ENCODE assay signal across 19 cellular contexts in genomic region chr3:33167284-33167683, GRCh38. TPM values are rescaled to one million over a fixed set of nuclear protein-coding genes. Genes with fewer than 3 reads are reported as not detected.
DNase-seq lines count a peak whose midpoint lies in the region; ATAC-seq and TF ChIP-seq lines count a peak whose summit lies in the region.
"Had no signal": no experiment of that assay in that cellular context is flagged by ENCODE, and none has a peak within 500 bp of the region (broad histone marks: within the 10 kb centered on the region; RNA-seq: fewer than 3 reads in every experiment).

No MANE protein-coding gene starts in this region.

- H3K9me3 ChIP-seq in MM.1S (replicated peaks; ENCODE audit: insufficient read depth, low read length) (no peaks in the 10 kb centered on the region), hepatocyte (ENCODE audit: low read depth) (no peaks in the 10 kb centered on the region), tibial artery (no peaks in the 10 kb centered on the region)
- H3K9me3 ChIP-seq: SJSA1 had no signal

- no peaks in the 10 kb centered on the region for H3K27me3 ChIP-seq in GM23338 (ENCODE audit: insufficient read depth)
- no peaks in the 10 kb centered on the region for H3K27me3 ChIP-seq in MM.1S (replicated peaks; ENCODE audit: insufficient read depth, low read length)
- no peaks in the 10 kb centered on the region for H3K27me3 ChIP-seq in hepatocyte
- no peaks in the 10 kb centered on the region for H3K27me3 ChIP-seq in tibial artery
- H3K27me3 ChIP-seq: SJSA1 had no signal

- no peaks in the 10 kb centered on the region for H3K9me3 Mint-ChIP-seq in GM23338
- H3K9me3 Mint-ChIP-seq: CD14-positive monocyte, HFFc6 had no signal

- no peaks in the 10 kb centered on the region for H3K4me1 Mint-ChIP-seq in GM23338

- H3K27me3 Mint-ChIP-seq in GM23338 (ENCODE audit: insufficient read depth, low read depth, poor library complexity), result no peaks in the 10 kb centered on the region

- ATAC-seq in GM23338, result no peak
- ATAC-seq: Panc1 had no signal

- H3F3A ChIP-seq in GM23338 (replicated peaks; ENCODE audit: low read depth) (no peaks in the 10 kb centered on the region), MM.1S (ENCODE audit: insufficient read depth, low read length) (no peaks in the 10 kb centered on the region)

- intact Hi-C loops in tibial artery (cut with DNase I; ENCODE audit: low total_unique reads), result no loop called here

- no peak overlapping the region for H3K9ac ChIP-seq in MM.1S (ENCODE audit: low read length)

- WGBS in hepatocyte (ENCODE audit: low lambda C conversion rate, missing lambda C conversion rate), result 80% methylated on average over 3 of the region's 3 CpGs

- H3K79me2 ChIP-seq in GM23338 (replicated peaks; ENCODE audit: insufficient read depth) (no peaks in the 10 kb centered on the region), MM.1S (ENCODE audit: low read length) (no peaks in the 10 kb centered on the region), hepatocyte (no peaks in the 10 kb centered on the region)

- H3K36me3 ChIP-seq in GM23338 (ENCODE audit: insufficient read depth) (no peaks in the 10 kb centered on the region), MM.1S (replicated peaks; ENCODE audit: insufficient read depth, low read length) (no peaks in the 10 kb centered on the region), hepatocyte (replicated peaks; ENCODE audit: insufficient read depth, low read depth) (no peaks in the 10 kb centered on the region), tibial artery (peaks cover 0 to 11% (median 0%) of the 10 kb centered on the region in 3 donors)
- H3K36me3 ChIP-seq: SJSA1 had no signal

- H3K4me1 ChIP-seq in GM23338 (ENCODE audit: insufficient read depth) (no peaks in the 10 kb centered on the region), MM.1S (ENCODE audit: low read length) (peaks cover 12% of the 10 kb centered on the region; the same call in 1 of the 2 replicates), hepatocyte (ENCODE audit: insufficient read depth) (peaks cover 4% of the 10 kb centered on the region), tibial artery (peaks cover 0 to 92% (median 43%) of the 10 kb centered on the region in 4 donors)
- H3K4me1 ChIP-seq: SJSA1 had no signal

- no peaks in the 10 kb centered on the region for H3K36me3 Mint-ChIP-seq in GM23338 (ENCODE audit: low read depth)
- H3K36me3 Mint-ChIP-seq: CD14-positive monocyte had no signal

- no peaks in the 10 kb centered on the region for H4K20me1 ChIP-seq in GM23338 (replicated peaks; ENCODE audit: insufficient read depth)
- no peaks in the 10 kb centered on the region for H4K20me1 ChIP-seq in MM.1S (ENCODE audit: insufficient read depth, low read length)
- no peaks in the 10 kb centered on the region for H4K20me1 ChIP-seq in hepatocyte (ENCODE audit: insufficient read depth, poor library complexity, severe bottlenecking)

- no peak overlapping the region for H3K27ac ChIP-seq in GM23338 (ENCODE audit: low read depth)
- no peak overlapping the region for H3K27ac ChIP-seq in MM.1S (ENCODE audit: low read length)
- no peak overlapping the region for H3K27ac ChIP-seq in hepatocyte
- H3K27ac ChIP-seq in tibial artery, result peak overlapping the region; percentile 83 to 91
- H3K27ac ChIP-seq: SJSA1 had no signal

- DNase-seq in GM23338 (ENCODE audit: low spot score) (no peak), MM.1S (no peak), hepatocyte (ENCODE audit: low spot score) (no peak), tibial artery (no peak), MV-4-11 (lab: John Stamatoyannopoulos, UW) (no peak), middle frontal gyrus (ENCODE audit: extremely low spot score, low spot score) (no peak)
- DNase-seq in effector CD8-positive, alpha-beta T cell (lab: John Stamatoyannopoulos, UW), result no peak
- DNase-seq: AML-193, DMS79 treated with DMSO at 0.1 percent for 48 hours, HFFc6, KG1, NCI-H1092 treated with DMSO at 0.1 percent for 48 hours, NCI-H146, NCI-H2029 treated with DMSO at 0.1 percent for 48 hours, NCI-H2171, NCI-H526 had no signal

- TF ChIP-seq CTCF in GM23338 (conservative IDR thresholded peaks at IDR 0.05; ENCODE audit: low read depth in 2 of 2) (no peak), MM.1S (IDR thresholded peaks at IDR 0.05; ENCODE audit: low read length) (no peak), hepatocyte (IDR thresholded peaks at IDR 0.05; ENCODE audit: poor library complexity) (no peak), tibial artery (IDR thresholded peaks at IDR 0.05) (no peak)

- H2AFZ ChIP-seq in GM23338 (peak overlapping the region; percentile 80; the same call in 1 of the 2 replicates), MM.1S (ENCODE audit: low read length) (peak overlapping the region; percentile 2), hepatocyte (peak overlapping the region; percentile 20)

- H3K27ac Mint-ChIP-seq in GM23338, result no peak overlapping the region
- H3K27ac Mint-ChIP-seq: CD14-positive monocyte, HFFc6 had no signal

- H3K9me2 ChIP-seq in GM23338 (ENCODE audit: insufficient read depth), result no peaks in the 10 kb centered on the region
- no peaks in the 10 kb centered on the region for H3K9me2 ChIP-seq in MM.1S (replicated peaks; ENCODE audit: insufficient read depth, low read length)
- no peaks in the 10 kb centered on the region for H3K9me2 ChIP-seq in hepatocyte (replicated peaks; ENCODE audit: insufficient read depth)

- no peak overlapping the region for H3K4me3 ChIP-seq in GM23338
- no peak overlapping the region for H3K4me3 ChIP-seq in MM.1S (ENCODE audit: low read length)
- no peak overlapping the region for H3K4me3 ChIP-seq in hepatocyte
- H3K4me3 ChIP-seq in tibial artery, result no peak overlapping the region
- H3K4me3 ChIP-seq: SJSA1 had no signal

- H3K4me2 ChIP-seq in GM23338 (no peak overlapping the region), MM.1S (ENCODE audit: low read depth, low read length) (no peak overlapping the region), hepatocyte (no peak overlapping the region)

- no peak overlapping the region for H3K4me3 Mint-ChIP-seq in GM23338
- H3K4me3 Mint-ChIP-seq: CD14-positive monocyte, HFFc6 had no signal

TF ChIP-seq in GM23338, 12 proteins besides CTCF, POLR2A, EP300 and RAD21:
- no peak for TF ChIP-seq NANOG (IDR thresholded peaks at IDR 0.05; ENCODE audit: borderline replicate concordance)

RNA-seq across cellular contexts. Expression of gene SUSD5, which starts 51.3 kb away (rescaled TPM):
- 3.6 and 4.3 TPM in 2 replicates for total RNA-seq in GM23338 (2014; rRNA removed; shearing (Covaris generic))
- polyA plus RNA-seq in GM23338 (2016; fragmentation: Nextera tagmentation; extraction: Ambion mirVana) (1.1 and 1.4 TPM in 2 replicates), hepatocyte (1.00 and 2.4 TPM in 2 replicates)
- 2.0 and 2.3 TPM in 2 replicates for total RNA-seq in hepatocyte
- polyA plus RNA-seq: CD14-positive monocyte had no signal

RNA-seq across cellular contexts. Expression of gene CRTAP, which starts 53.5 kb away (rescaled TPM):
- 185 and 210 TPM in 2 replicates for total RNA-seq in GM23338 (2014; rRNA removed; shearing (Covaris generic))
- polyA plus RNA-seq in GM23338 (2016; fragmentation: Nextera tagmentation; extraction: Ambion mirVana) (71.9 and 75.3 TPM in 2 replicates), hepatocyte (125 and 127 TPM in 2 replicates)
- 178 and 201 TPM in 2 replicates for total RNA-seq in hepatocyte

Comparison
In these comparisons a context has a peak if more than half of its experiments do, and no peak if none do; other contexts are left out.
1. H2AFZ ChIP-seq: peak in every context shown above with its lines; median percentile 80 in GM23338; 20 in hepatocyte; 2 in MM.1S.
2. H3K27ac ChIP-seq: peak in tibial artery (2 of 2); none in GM23338 (single experiment), MM.1S (single experiment) and hepatocyte (single experiment).